In genomic region chr14:67674480-67675218, GRCh38 we compare ENCODE assay signal across 1 cellular context.
A peak's percentile ranks its signal among the peaks of the same experiment; 100 is the strongest.
TF ChIP-seq lines count a peak whose summit lies in the region.

A gene with protein sequence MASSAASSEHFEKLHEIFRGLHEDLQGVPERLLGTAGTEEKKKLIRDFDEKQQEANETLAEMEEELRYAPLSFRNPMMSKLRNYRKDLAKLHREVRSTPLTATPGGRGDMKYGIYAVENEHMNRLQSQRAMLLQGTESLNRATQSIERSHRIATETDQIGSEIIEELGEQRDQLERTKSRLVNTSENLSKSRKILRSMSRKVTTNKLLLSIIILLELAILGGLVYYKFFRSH (minus strand): TSS chr14:67674632. CDS start chr14:67674489, 143 bp downstream.

TF ChIP-seq in HepG2, 621 proteins besides CTCF, POLR2A, EP300 and RAD21 (continued from another document and continues in another):
- TF ChIP-seq, protein P1, sequence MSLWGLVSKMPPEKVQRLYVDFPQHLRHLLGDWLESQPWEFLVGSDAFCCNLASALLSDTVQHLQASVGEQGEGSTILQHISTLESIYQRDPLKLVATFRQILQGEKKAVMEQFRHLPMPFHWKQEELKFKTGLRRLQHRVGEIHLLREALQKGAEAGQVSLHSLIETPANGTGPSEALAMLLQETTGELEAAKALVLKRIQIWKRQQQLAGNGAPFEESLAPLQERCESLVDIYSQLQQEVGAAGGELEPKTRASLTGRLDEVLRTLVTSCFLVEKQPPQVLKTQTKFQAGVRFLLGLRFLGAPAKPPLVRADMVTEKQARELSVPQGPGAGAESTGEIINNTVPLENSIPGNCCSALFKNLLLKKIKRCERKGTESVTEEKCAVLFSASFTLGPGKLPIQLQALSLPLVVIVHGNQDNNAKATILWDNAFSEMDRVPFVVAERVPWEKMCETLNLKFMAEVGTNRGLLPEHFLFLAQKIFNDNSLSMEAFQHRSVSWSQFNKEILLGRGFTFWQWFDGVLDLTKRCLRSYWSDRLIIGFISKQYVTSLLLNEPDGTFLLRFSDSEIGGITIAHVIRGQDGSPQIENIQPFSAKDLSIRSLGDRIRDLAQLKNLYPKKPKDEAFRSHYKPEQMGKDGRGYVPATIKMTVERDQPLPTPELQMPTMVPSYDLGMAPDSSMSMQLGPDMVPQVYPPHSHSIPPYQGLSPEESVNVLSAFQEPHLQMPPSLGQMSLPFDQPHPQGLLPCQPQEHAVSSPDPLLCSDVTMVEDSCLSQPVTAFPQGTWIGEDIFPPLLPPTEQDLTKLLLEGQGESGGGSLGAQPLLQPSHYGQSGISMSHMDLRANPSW (CRISPR knock-in tag; IDR thresholded peaks at IDR 0.05; ENCODE audit: borderline replicate concordance): peak; percentile 94; the same call in 1 of the 2 replicates
- TF ChIP-seq, protein P2, sequence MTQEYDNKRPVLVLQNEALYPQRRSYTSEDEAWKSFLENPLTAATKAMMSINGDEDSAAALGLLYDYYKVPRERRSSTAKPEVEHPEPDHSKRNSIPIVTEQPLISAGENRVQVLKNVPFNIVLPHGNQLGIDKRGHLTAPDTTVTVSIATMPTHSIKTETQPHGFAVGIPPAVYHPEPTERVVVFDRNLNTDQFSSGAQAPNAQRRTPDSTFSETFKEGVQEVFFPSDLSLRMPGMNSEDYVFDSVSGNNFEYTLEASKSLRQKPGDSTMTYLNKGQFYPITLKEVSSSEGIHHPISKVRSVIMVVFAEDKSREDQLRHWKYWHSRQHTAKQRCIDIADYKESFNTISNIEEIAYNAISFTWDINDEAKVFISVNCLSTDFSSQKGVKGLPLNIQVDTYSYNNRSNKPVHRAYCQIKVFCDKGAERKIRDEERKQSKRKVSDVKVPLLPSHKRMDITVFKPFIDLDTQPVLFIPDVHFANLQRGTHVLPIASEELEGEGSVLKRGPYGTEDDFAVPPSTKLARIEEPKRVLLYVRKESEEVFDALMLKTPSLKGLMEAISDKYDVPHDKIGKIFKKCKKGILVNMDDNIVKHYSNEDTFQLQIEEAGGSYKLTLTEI (CRISPR knock-in tag; conservative IDR thresholded peaks at IDR 0.05): no peak
- TF ChIP-seq PRDM15 (CRISPR knock-in tag; IDR thresholded peaks at IDR 0.05): no peak
- TF ChIP-seq, protein P3, sequence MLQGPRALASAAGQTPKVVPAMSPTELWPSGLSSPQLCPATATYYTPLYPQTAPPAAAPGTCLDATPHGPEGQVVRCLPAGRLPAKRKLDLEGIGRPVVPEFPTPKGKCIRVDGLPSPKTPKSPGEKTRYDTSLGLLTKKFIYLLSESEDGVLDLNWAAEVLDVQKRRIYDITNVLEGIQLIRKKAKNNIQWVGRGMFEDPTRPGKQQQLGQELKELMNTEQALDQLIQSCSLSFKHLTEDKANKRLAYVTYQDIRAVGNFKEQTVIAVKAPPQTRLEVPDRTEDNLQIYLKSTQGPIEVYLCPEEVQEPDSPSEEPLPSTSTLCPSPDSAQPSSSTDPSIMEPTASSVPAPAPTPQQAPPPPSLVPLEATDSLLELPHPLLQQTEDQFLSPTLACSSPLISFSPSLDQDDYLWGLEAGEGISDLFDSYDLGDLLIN (CRISPR knock-in tag; IDR thresholded peaks at IDR 0.05; ENCODE audit: borderline replicate concordance): no peak
- TF ChIP-seq, protein P4, sequence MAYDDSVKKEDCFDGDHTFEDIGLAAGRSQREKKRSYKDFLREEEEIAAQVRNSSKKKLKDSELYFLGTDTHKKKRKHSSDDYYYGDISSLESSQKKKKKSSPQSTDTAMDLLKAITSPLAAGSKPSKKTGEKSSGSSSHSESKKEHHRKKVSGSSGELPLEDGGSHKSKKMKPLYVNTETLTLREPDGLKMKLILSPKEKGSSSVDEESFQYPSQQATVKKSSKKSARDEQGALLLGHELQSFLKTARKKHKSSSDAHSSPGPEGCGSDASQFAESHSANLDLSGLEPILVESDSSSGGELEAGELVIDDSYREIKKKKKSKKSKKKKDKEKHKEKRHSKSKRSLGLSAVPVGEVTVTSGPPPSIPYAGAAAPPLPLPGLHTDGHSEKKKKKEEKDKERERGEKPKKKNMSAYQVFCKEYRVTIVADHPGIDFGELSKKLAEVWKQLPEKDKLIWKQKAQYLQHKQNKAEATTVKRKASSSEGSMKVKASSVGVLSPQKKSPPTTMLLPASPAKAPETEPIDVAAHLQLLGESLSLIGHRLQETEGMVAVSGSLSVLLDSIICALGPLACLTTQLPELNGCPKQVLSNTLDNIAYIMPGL (CRISPR knock-in tag; IDR thresholded peaks at IDR 0.05; ENCODE audit: borderline replicate concordance in 1 of 2, low read depth in 1 of 2): peak in 1 of 2 experiments; percentile 83; a peak in 2 of 4 replicates
- TF ChIP-seq FIP1L1 (IDR thresholded peaks at IDR 0.05; ENCODE audit: borderline replicate concordance, insufficient read depth, low read depth, low read length): no peak
- TF ChIP-seq SRY (CRISPR knock-in tag; IDR thresholded peaks at IDR 0.05): peak; percentile 55
- TF ChIP-seq, protein P5, sequence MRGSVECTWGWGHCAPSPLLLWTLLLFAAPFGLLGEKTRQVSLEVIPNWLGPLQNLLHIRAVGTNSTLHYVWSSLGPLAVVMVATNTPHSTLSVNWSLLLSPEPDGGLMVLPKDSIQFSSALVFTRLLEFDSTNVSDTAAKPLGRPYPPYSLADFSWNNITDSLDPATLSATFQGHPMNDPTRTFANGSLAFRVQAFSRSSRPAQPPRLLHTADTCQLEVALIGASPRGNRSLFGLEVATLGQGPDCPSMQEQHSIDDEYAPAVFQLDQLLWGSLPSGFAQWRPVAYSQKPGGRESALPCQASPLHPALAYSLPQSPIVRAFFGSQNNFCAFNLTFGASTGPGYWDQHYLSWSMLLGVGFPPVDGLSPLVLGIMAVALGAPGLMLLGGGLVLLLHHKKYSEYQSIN (CRISPR knock-in tag; IDR thresholded peaks at IDR 0.05; ENCODE audit: borderline replicate concordance): no peak
- TF ChIP-seq TBX2 (CRISPR knock-in tag; IDR thresholded peaks at IDR 0.05; ENCODE audit: borderline replicate concordance): peak; percentile 61
- TF ChIP-seq ZNF383 (CRISPR knock-in tag; IDR thresholded peaks at IDR 0.05; ENCODE audit: borderline replicate concordance): no peak
- peak; percentile 96; the same call in 1 of the 2 replicates for TF ChIP-seq KDM2A (CRISPR knock-in tag; IDR thresholded peaks at IDR 0.05; ENCODE audit: borderline replicate concordance, low read depth)
- peak; percentile 65; the same call in 1 of the 2 replicates for TF ChIP-seq MAX (IDR thresholded peaks at IDR 0.05)
- no peak for TF ChIP-seq PHB2 (IDR thresholded peaks at IDR 0.05; ENCODE audit: partially characterized antibody)
- peak; percentile 80 for TF ChIP-seq SAP130 (CRISPR knock-in tag; IDR thresholded peaks at IDR 0.05; ENCODE audit: low read depth)
- TF ChIP-seq KMT2B (CRISPR knock-in tag; IDR thresholded peaks at IDR 0.05): peak; percentile 81
- TF ChIP-seq NCOR1 (IDR thresholded peaks at IDR 0.05; ENCODE audit: borderline replicate concordance, low read length): 0 out of 2 replicates have a peak, but pooled peaks have one; percentile 24
- no peak for TF ChIP-seq PAF1 (CRISPR knock-in tag; IDR thresholded peaks at IDR 0.05)
- no peak for TF ChIP-seq ZXDC (CRISPR knock-in tag; IDR thresholded peaks at IDR 0.05)
- no peak for TF ChIP-seq MAFK (conservative IDR thresholded peaks at IDR 0.05 in 1 of 2, IDR thresholded peaks at IDR 0.05 in 1 of 2; ENCODE audit: low read length in 2 of 2)
- TF ChIP-seq NFE2L1 (CRISPR knock-in tag; IDR thresholded peaks at IDR 0.05; ENCODE audit: borderline replicate concordance): no peak
- TF ChIP-seq NFKB2 (CRISPR knock-in tag; IDR thresholded peaks at IDR 0.05; ENCODE audit: borderline replicate concordance): peak; percentile 86; the same call in 1 of the 2 replicates
- TF ChIP-seq REL (CRISPR knock-in tag; conservative IDR thresholded peaks at IDR 0.05): no peak
- TF ChIP-seq MYNN (CRISPR knock-in tag; IDR thresholded peaks at IDR 0.05; ENCODE audit: low read depth): no peak
- peak; percentile 84 for TF ChIP-seq KLF6 (CRISPR knock-in tag; IDR thresholded peaks at IDR 0.05)
- peak; percentile 57; the same call in 1 of the 2 replicates for TF ChIP-seq ETS1 (CRISPR knock-in tag; IDR thresholded peaks at IDR 0.05)
- no peak for TF ChIP-seq ZNF713 (CRISPR knock-in tag; IDR thresholded peaks at IDR 0.05)
- no peak for TF ChIP-seq ZNF329 (CRISPR knock-in tag; IDR thresholded peaks at IDR 0.05; ENCODE audit: low read depth)
- TF ChIP-seq ZNF326 (CRISPR knock-in tag; IDR thresholded peaks at IDR 0.05; ENCODE audit: borderline replicate concordance): no peak
- TF ChIP-seq MAZ (IDR thresholded peaks at IDR 0.05; ENCODE audit: borderline replicate concordance, low read depth, low read length): peak; percentile 21; the same call in 1 of the 2 replicates
- no peak; the same call in 1 of the 2 replicates for TF ChIP-seq MAZ (CRISPR knock-in tag; IDR thresholded peaks at IDR 0.05; ENCODE audit: low read depth)
- TF ChIP-seq YEATS4 (CRISPR knock-in tag; IDR thresholded peaks at IDR 0.05; ENCODE audit: borderline replicate concordance): peak; percentile 78
- TF ChIP-seq ZNF207 (IDR thresholded peaks at IDR 0.05; ENCODE audit: borderline replicate concordance): no peak
- TF ChIP-seq, protein P6, sequence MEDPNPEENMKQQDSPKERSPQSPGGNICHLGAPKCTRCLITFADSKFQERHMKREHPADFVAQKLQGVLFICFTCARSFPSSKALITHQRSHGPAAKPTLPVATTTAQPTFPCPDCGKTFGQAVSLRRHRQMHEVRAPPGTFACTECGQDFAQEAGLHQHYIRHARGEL (CRISPR knock-in tag; IDR thresholded peaks at IDR 0.05): no peak
- no peak for TF ChIP-seq STAT5B (CRISPR knock-in tag; IDR thresholded peaks at IDR 0.05)
- no peak for TF ChIP-seq ZNF282 (IDR thresholded peaks at IDR 0.05; ENCODE audit: partially characterized antibody)
- peak; percentile 79 for TF ChIP-seq ZNF709 (CRISPR knock-in tag; IDR thresholded peaks at IDR 0.05)
- TF ChIP-seq SATB2 (CRISPR knock-in tag; IDR thresholded peaks at IDR 0.05): 0 out of 2 replicates have a peak, but pooled peaks have one; percentile 21
- TF ChIP-seq CENPT (CRISPR knock-in tag; IDR thresholded peaks at IDR 0.05; ENCODE audit: low read depth): no peak
- TF ChIP-seq, protein P7, sequence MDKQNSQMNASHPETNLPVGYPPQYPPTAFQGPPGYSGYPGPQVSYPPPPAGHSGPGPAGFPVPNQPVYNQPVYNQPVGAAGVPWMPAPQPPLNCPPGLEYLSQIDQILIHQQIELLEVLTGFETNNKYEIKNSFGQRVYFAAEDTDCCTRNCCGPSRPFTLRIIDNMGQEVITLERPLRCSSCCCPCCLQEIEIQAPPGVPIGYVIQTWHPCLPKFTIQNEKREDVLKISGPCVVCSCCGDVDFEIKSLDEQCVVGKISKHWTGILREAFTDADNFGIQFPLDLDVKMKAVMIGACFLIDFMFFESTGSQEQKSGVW (CRISPR knock-in tag; IDR thresholded peaks at IDR 0.05; ENCODE audit: borderline replicate concordance): no peak
- 0 out of 2 replicates have a peak, but pooled peaks have one; percentile 47 for TF ChIP-seq GATA4 (IDR thresholded peaks at IDR 0.05; ENCODE audit: borderline replicate concordance, low read depth)
- TF ChIP-seq TP53 (CRISPR knock-in tag; conservative IDR thresholded peaks at IDR 0.05): no peak
- no peak for TF ChIP-seq KAT2B (IDR thresholded peaks at IDR 0.05; ENCODE audit: borderline replicate concordance, low read depth, low read length)
- TF ChIP-seq ZNF224 (CRISPR knock-in tag; IDR thresholded peaks at IDR 0.05): peak; percentile 52; the same call in 1 of the 2 replicates
- no peak for TF ChIP-seq NFE2 (CRISPR knock-in tag; IDR thresholded peaks at IDR 0.05)
